Comparison of ENCODE assay signal across 8 cellular contexts in genomic region chr9:137550241-137550621, GRCh38. TPM values are rescaled to one million over a fixed set of nuclear protein-coding genes. Genes with fewer than 3 reads are reported as not detected.
DNase-seq lines count a peak whose midpoint lies in the region; ATAC-seq and TF ChIP-seq lines count a peak whose summit lies in the region.

PNPLA7 (minus strand) TSS chr9:137550402; CDS start chr9:137550197, 205 bp downstream.

- peaks cover 22% of the 10 kb centered on the region for H3K4me1 Mint-ChIP-seq in activated naive CD8-positive, alpha-beta T cell (ENCODE audit: low read depth)

- WGBS in gastroesophageal sphincter (ENCODE audit: low coverage in 1 of 2), 2 donors, result 64% methylated on average over 1 of the region's 13 CpGs; no CpG with 5 or more reads in 1 of the 2 donors
- 5 to 6% methylated on average over 5 to 13 of the region's 13 CpGs for WGBS in tibial nerve, 2 donors

- H3K27ac Mint-ChIP-seq in activated naive CD8-positive, alpha-beta T cell, result peak within 1 kb of the TSS; percentile 77

- H3K4me1 ChIP-seq in gastroesophageal sphincter (peaks cover 0 to 52% (median 9%) of the 10 kb centered on the region in 3 donors), tibial nerve (peaks cover 0 to 44% (median 15%) of the 10 kb centered on the region in 4 donors)

- H2AFZ ChIP-seq in neural cell (ENCODE audit: low read depth, low read length), result no peak within 1 kb of the TSS

- H3K4me3 ChIP-seq in gastroesophageal sphincter (peak within 1 kb of the TSS; percentile 42 to 95), neural cell (ENCODE audit: low read length) (peak within 1 kb of the TSS; percentile 81), tibial nerve (peak within 1 kb of the TSS; percentile 63 to 98 (median 88))

- peak within 1 kb of the TSS; percentile 73 for H3K9ac ChIP-seq in neural cell (ENCODE audit: low read length)

- ATAC-seq in gastroesophageal sphincter (peak; percentile 77), GM21576 (IDR thresholded peaks at IDR 0.05; ENCODE audit: unreplicated experiment) (no peak)

- H3K9me3 Mint-ChIP-seq in activated naive CD8-positive, alpha-beta T cell (ENCODE audit: low read depth), result no peaks in the 10 kb centered on the region

- no peaks in the 10 kb centered on the region for H3K9me2 ChIP-seq in neural cell (ENCODE audit: insufficient read depth, low read length)

- H3K4me2 ChIP-seq in neural cell (ENCODE audit: low read length), result no peak within 1 kb of the TSS

- no peaks in the 10 kb centered on the region for H3K79me2 ChIP-seq in neural cell (replicated peaks; ENCODE audit: insufficient read depth, low read length)

- TF ChIP-seq CTCF in gastroesophageal sphincter (IDR thresholded peaks at IDR 0.05) (no peak), neural cell (IDR thresholded peaks at IDR 0.05; ENCODE audit: poor library complexity, severe bottlenecking) (no peak), tibial nerve (IDR thresholded peaks at IDR 0.05) (no peak)

- H3K36me3 Mint-ChIP-seq in activated naive CD8-positive, alpha-beta T cell, result peaks cover 3% of the 10 kb centered on the region

- peak within 1 kb of the TSS; percentile 41 to 96 (median 92) for H3K27ac ChIP-seq in gastroesophageal sphincter
- H3K27ac ChIP-seq in neural cell (ENCODE audit: low read length), result peak within 1 kb of the TSS; percentile 49
- H3K27ac ChIP-seq in tibial nerve, result peak within 1 kb of the TSS; percentile 88 to 99 (median 93)

- peak; percentile 97 for DNase-seq in DMS53 (lab: John Stamatoyannopoulos, UW)
- peak; percentile 86 for DNase-seq in M059J (ENCODE audit: low read depth)
- peak; percentile 55 for DNase-seq in SHP77 treated with DMSO at 0.1 percent for 48 hours (lab: John Stamatoyannopoulos, UW)
- DNase-seq in tibial nerve (ENCODE audit: low spot score in 2 of 2), result peak; percentile 89

- TF ChIP-seq POLR2A in gastroesophageal sphincter (IDR thresholded peaks at IDR 0.05), result no peak
- peak in 1 of 2 donors; percentile 29 for TF ChIP-seq POLR2A in tibial nerve (IDR thresholded peaks at IDR 0.05)

- TF ChIP-seq EP300 in gastroesophageal sphincter (IDR thresholded peaks at IDR 0.05) (no peak), neural cell (conservative IDR thresholded peaks at IDR 0.05; ENCODE audit: poor library complexity, severe bottlenecking) (no peak), tibial nerve (IDR thresholded peaks at IDR 0.05) (peak; percentile 43 to 79)

- no peaks in the 10 kb centered on the region for H3F3A ChIP-seq in neural cell (ENCODE audit: insufficient read depth, low read length, poor library complexity, severe bottlenecking)

- H3K36me3 ChIP-seq in gastroesophageal sphincter (peaks cover 0 to 30% of the 10 kb centered on the region in 2 donors), neural cell (ENCODE audit: insufficient read depth, low read length) (no peaks in the 10 kb centered on the region), tibial nerve (peaks cover 0 to 33% (median 4%) of the 10 kb centered on the region in 3 donors)

- no peaks in the 10 kb centered on the region for H3K27me3 Mint-ChIP-seq in activated naive CD8-positive, alpha-beta T cell

- peak within 1 kb of the TSS; percentile 87 for H3K4me3 Mint-ChIP-seq in activated naive CD8-positive, alpha-beta T cell

- H3K9me3 ChIP-seq in gastroesophageal sphincter, result no peaks in the 10 kb centered on the region
- H3K9me3 ChIP-seq in neural cell (ENCODE audit: low read length), result no peaks in the 10 kb centered on the region
- no peaks in the 10 kb centered on the region for H3K9me3 ChIP-seq in tibial nerve

- TF ChIP-seq RAD21 in neural cell (conservative IDR thresholded peaks at IDR 0.05), result no peak

- no peaks in the 10 kb centered on the region for H4K20me1 ChIP-seq in neural cell (ENCODE audit: insufficient read depth)

- H3K27me3 ChIP-seq in gastroesophageal sphincter (no peaks in the 10 kb centered on the region), neural cell (ENCODE audit: insufficient read depth, low read depth, low read length) (no peaks in the 10 kb centered on the region), tibial nerve (no peaks in the 10 kb centered on the region)

TF ChIP-seq in neural cell, 6 proteins besides CTCF, POLR2A, EP300 and RAD21:
- no peak for TF ChIP-seq POLR2AphosphoS5 (IDR thresholded peaks at IDR 0.05)
- no peak for TF ChIP-seq SMC3 (conservative IDR thresholded peaks at IDR 0.05; ENCODE audit: poor library complexity)
- no peak for TF ChIP-seq REST (IDR thresholded peaks at IDR 0.05; ENCODE audit: borderline replicate concordance)
- TF ChIP-seq TAF1 (IDR thresholded peaks at IDR 0.05; ENCODE audit: low read depth), result no peak
- TF ChIP-seq MXI1 (conservative IDR thresholded peaks at IDR 0.05; ENCODE audit: poor library complexity, severe bottlenecking), result no peak
- no peak for TF ChIP-seq EZH2 (IDR thresholded peaks at IDR 0.05; ENCODE audit: borderline replicate concordance, insufficient read depth, low read length, poor library complexity, severe bottlenecking)

RNA-seq across cellular contexts. Expression of gene PNPLA7, which starts in this region (rescaled TPM):
- total RNA-seq in M059J (2014; rRNA removed; shearing (Covaris generic)), result 0.27 TPM in 1 of 2 replicates, not detected in the other
- 10 to 100 TPM in 1 of 4 donors, 1 to 10 TPM in 3; 2.0 to 11.2 (median 6.6) TPM for total RNA-seq in gastroesophageal sphincter
- polyA plus RNA-seq in neural cell, result 0.72 and 0.84 TPM in 2 replicates
- polyA minus RNA-seq in neural cell, result 0.73 and 1.0 TPM in 2 replicates
- total RNA-seq in tibial nerve, result 10 to 100 TPM; 12.0 to 25.2 (median 18.7) TPM

Comparison
In these comparisons a context has a peak if more than half of its experiments do, and no peak if none do; other contexts are left out.
1. Peak in DNase-seq in M059J; RNA of the gene not detected or under 1 TPM.